17 cellular contexts compared by ENCODE assay signal in the genomic region with DNA sequence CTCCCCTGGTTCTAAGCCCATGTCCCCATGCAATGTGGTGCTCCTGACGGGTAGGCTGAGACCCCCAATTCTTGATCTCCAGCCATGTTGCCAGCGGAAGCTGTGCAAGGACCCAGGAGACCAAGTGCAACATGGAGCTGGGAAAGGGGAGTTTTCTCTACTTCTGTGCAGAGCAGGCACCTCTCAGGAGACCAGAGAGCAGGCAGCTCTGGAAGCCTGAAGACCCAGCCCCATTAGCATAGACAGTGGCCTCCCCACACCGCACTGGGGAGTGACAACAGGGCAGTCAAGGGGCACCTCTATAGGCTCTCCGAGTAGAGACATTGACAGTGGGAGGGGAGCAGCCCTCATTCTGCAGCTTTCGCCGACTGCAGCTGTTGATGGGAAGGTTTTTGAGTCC.
DNase-seq lines count a peak whose midpoint lies in the region; ATAC-seq and TF ChIP-seq lines count a peak whose summit lies in the region.
"Had no signal": no experiment of that assay in that cellular context is flagged by ENCODE, and none has a peak within 500 bp of the region (broad histone marks: within the 10 kb centered on the region; RNA-seq: fewer than 3 reads in every experiment).

No MANE protein-coding gene starts in this region.

- H3K27ac Mint-ChIP-seq in chondrocyte (ENCODE audit: unreplicated experiment): no peak overlapping the region
- H3K27ac Mint-ChIP-seq: IgD-negative memory B cell had no signal

- H3K9me3 Mint-ChIP-seq in chondrocyte (ENCODE audit: low read depth): peaks cover 6% of the 10 kb centered on the region

- peaks cover 36% of the 10 kb centered on the region for H3K27me3 Mint-ChIP-seq in chondrocyte (ENCODE audit: low read depth)

- no peaks in the 10 kb centered on the region for H3K4me1 Mint-ChIP-seq in chondrocyte (ENCODE audit: low read depth)

- no peaks in the 10 kb centered on the region for H3K36me3 Mint-ChIP-seq in chondrocyte (ENCODE audit: low read depth)
- H3K36me3 Mint-ChIP-seq: IgD-negative memory B cell had no signal

- TF ChIP-seq CTCF in chondrocyte (IDR thresholded peaks at IDR 0.05): no peak

- no peak for ATAC-seq in GM21723 (IDR thresholded peaks at IDR 0.05; ENCODE audit: unreplicated experiment)
- ATAC-seq: Panc1 had no signal

- peak; percentile 41 for DNase-seq in activated CD8-positive, alpha-beta memory T cell treated with anti-CD3 and anti-CD28 coated beads for 24 hours
- no peak for DNase-seq in activated CD8-positive, alpha-beta memory T cell treated with anti-CD3 and anti-CD28 coated beads, Interleukin-2, amount 50 U/mL, for 4 hours
- DNase-seq in chondrocyte (ENCODE audit: low spot score): peak; percentile 38
- peak; percentile 55 for DNase-seq in mesenteric fat pad (ENCODE audit: low spot score)
- DNase-seq in ureter (ENCODE audit: low spot score): peak; percentile 36
- no peak for DNase-seq in stimulated activated CD4-positive, alpha-beta T cell treated with anti-CD3 and anti-CD28 coated beads, Interleukin-15, amount 100 ng/mL, for 24 hours
- DNase-seq: 8988T, MV-4-11, NCI-H1105 treated with DMSO at 0.1 percent for 48 hours, NCI-H2029 treated with DMSO at 0.1 percent for 48 hours, NCI-H226, NCI-H510A treated with DMSO at 0.1 percent for 48 hours, NCI-H748 treated with DMSO at 0.1 percent for 48 hours, SIG-M5 had no signal

- H3K4me3 Mint-ChIP-seq in chondrocyte (ENCODE audit: unreplicated experiment): no peak overlapping the region

Comparison
In these comparisons a context has a peak if more than half of its experiments do, and no peak if none do; other contexts are left out.
1. DNase-seq: peak in activated CD8-positive, alpha-beta memory T cell treated with anti-CD3 and anti-CD28 coated beads for 24 hours (single experiment), chondrocyte (single experiment), mesenteric fat pad (single experiment) and ureter (single experiment); none in activated CD8-positive, alpha-beta memory T cell treated with anti-CD3 and anti-CD28 coated beads, Interleukin-2, amount 50 U/mL, for 4 hours (single experiment) and stimulated activated CD4-positive, alpha-beta T cell treated with anti-CD3 and anti-CD28 coated beads, Interleukin-15, amount 100 ng/mL, for 24 hours (single experiment).